In genomic region chr20:34473262-34473883, GRCh38 we compare ENCODE assay signal across 8 cellular contexts. TPM values are rescaled to one million over a fixed set of nuclear protein-coding genes. Genes with fewer than 3 reads are reported as not detected.
A peak's percentile ranks its signal among the peaks of the same experiment; 100 is the strongest.
DNase-seq lines count a peak whose midpoint lies in the region; ATAC-seq and TF ChIP-seq lines count a peak whose summit lies in the region.

No MANE protein-coding gene starts in this region.

- TF ChIP-seq POLR2A in GM18505 (IDR thresholded peaks at IDR 0.05; ENCODE audit: borderline replicate concordance, extremely low read depth, insufficient read depth, insufficient read length), result no peak

- no peaks in the 10 kb centered on the region for H3K27me3 Mint-ChIP-seq in activated CD4-positive, alpha-beta T cell treated with anti-CD3 and anti-CD28 coated beads, Interleukin-2, amount 10 ng/mL, durations not matched to agents 7 days and 5 days
- no peaks in the 10 kb centered on the region for H3K27me3 Mint-ChIP-seq in progenitor cell of endocrine pancreas

- peaks cover 36% of the 10 kb centered on the region for H3K36me3 Mint-ChIP-seq in activated CD4-positive, alpha-beta T cell treated with anti-CD3 and anti-CD28 coated beads, Interleukin-2, amount 10 ng/mL, durations not matched to agents 7 days and 5 days (ENCODE audit: low read depth)
- peaks cover 55% of the 10 kb centered on the region for H3K36me3 Mint-ChIP-seq in progenitor cell of endocrine pancreas (ENCODE audit: insufficient read depth)

- CTCF ChIA-PET in activated CD4-positive, alpha-beta T cell treated with anti-CD3 and anti-CD28 coated beads, Interleukin-2, amount 10 ng/mL, durations not matched to agents 7 days and 5 days (lab: Charles Lee), result interaction anchor here (0.7 to 2.6 kb wide), 3 partner anchors 62 to 198 kb away, joined by 3 to 11 read pairs (median 4); no protein-coding TSS in a partner anchor

- peak; percentile 57 for TF ChIP-seq CTCF in progenitor cell of endocrine pancreas (IDR thresholded peaks at IDR 0.05; ENCODE audit: unreplicated experiment)

- H3K4me1 Mint-ChIP-seq in activated CD4-positive, alpha-beta T cell treated with anti-CD3 and anti-CD28 coated beads, Interleukin-2, amount 10 ng/mL, durations not matched to agents 7 days and 5 days, result peaks cover 11% of the 10 kb centered on the region
- H3K4me1 Mint-ChIP-seq in progenitor cell of endocrine pancreas (ENCODE audit: low read depth), result peaks cover 7% of the 10 kb centered on the region

- H3K27ac Mint-ChIP-seq in activated CD4-positive, alpha-beta T cell treated with anti-CD3 and anti-CD28 coated beads, Interleukin-2, amount 10 ng/mL, durations not matched to agents 7 days and 5 days, result no peak overlapping the region
- H3K27ac Mint-ChIP-seq in progenitor cell of endocrine pancreas, result peak overlapping the region; percentile 56

- H3K9me3 Mint-ChIP-seq in activated CD4-positive, alpha-beta T cell treated with anti-CD3 and anti-CD28 coated beads, Interleukin-2, amount 10 ng/mL, durations not matched to agents 7 days and 5 days, result no peaks in the 10 kb centered on the region
- peaks cover 2% of the 10 kb centered on the region for H3K9me3 Mint-ChIP-seq in progenitor cell of endocrine pancreas (ENCODE audit: low read depth)

- no peak overlapping the region for H3K4me3 Mint-ChIP-seq in activated CD4-positive, alpha-beta T cell treated with anti-CD3 and anti-CD28 coated beads, Interleukin-2, amount 10 ng/mL, durations not matched to agents 7 days and 5 days
- H3K4me3 Mint-ChIP-seq in progenitor cell of endocrine pancreas (ENCODE audit: low read depth), result no peak overlapping the region

- POLR2A ChIA-PET in activated CD4-positive, alpha-beta T cell treated with anti-CD3 and anti-CD28 coated beads, Interleukin-2, amount 10 ng/mL, durations not matched to agents 7 days and 5 days (lab: Charles Lee), result interaction anchor here (0.6 kb wide), 1 partner anchor 171 kb away, joined by 3 read pairs; no protein-coding TSS in a partner anchor

- DNase-seq in ELF-1 (ENCODE audit: low read depth, low spot score), result peak; percentile 17
- peak; percentile 54 for DNase-seq in LHCN-M2 (ENCODE audit: low read depth)
- DNase-seq in activated CD4-positive, alpha-beta T cell treated with anti-CD3 and anti-CD28 coated beads, Interleukin-2, amount 10 ng/mL, durations not matched to agents 7 days and 5 days, result peak; percentile 47
- peak; percentile 47 for DNase-seq in fibroblast of the conjunctiva (ENCODE audit: low read depth)
- DNase-seq in progenitor cell of endocrine pancreas (ENCODE audit: low spot score, unreplicated experiment), result peak; percentile 34
- no peak for DNase-seq in T1000 (lab: John Stamatoyannopoulos, UW)
- no peak for DNase-seq in NCI-H446 treated with DMSO at 0.1 percent for 48 hours (lab: John Stamatoyannopoulos, UW)

- ATAC-seq in GM18505 (IDR thresholded peaks at IDR 0.05; ENCODE audit: unreplicated experiment), result no peak

RNA-seq across cellular contexts. Expression of gene DYNLRB1, which starts 42.8 kb away (rescaled TPM):
- total RNA-seq in LHCN-M2 (2014; rRNA removed), result 133 and 177 TPM in 2 replicates
- 493 TPM for polyA plus RNA-seq in LHCN-M2 (2012)
- 100 to 1,000 TPM in 1 of 2 experiments, 10 to 100 TPM in 1; 90.5 to 105 TPM for total RNA-seq in activated CD4-positive, alpha-beta T cell treated with anti-CD3 and anti-CD28 coated beads, Interleukin-2, amount 10 ng/mL, durations not matched to agents 7 days and 5 days
- total RNA-seq in progenitor cell of endocrine pancreas, result 185 and 208 TPM in 2 replicates

Comparison
In these comparisons a context has a peak if more than half of its experiments do, and no peak if none do; other contexts are left out.
1. DNase-seq: peak in ELF-1 (single experiment), LHCN-M2 (single experiment), activated CD4-positive, alpha-beta T cell treated with anti-CD3 and anti-CD28 coated beads, Interleukin-2, amount 10 ng/mL, durations not matched to agents 7 days and 5 days (single experiment), fibroblast of the conjunctiva (single experiment) and progenitor cell of endocrine pancreas (single experiment); none in T1000 (single experiment) and NCI-H446 treated with DMSO at 0.1 percent for 48 hours (single experiment).